Comparison of ENCODE assay signal across 16 cellular contexts in genomic region chr22:20610757-20611156, GRCh38.
DNase-seq lines count a peak whose midpoint lies in the region; ATAC-seq, FAIRE-seq and TF ChIP-seq lines count a peak whose summit lies in the region.
"Had no signal": no experiment of that assay in that cellular context is flagged by ENCODE, and none has a peak within 500 bp of the region (broad histone marks: within the 10 kb centered on the region; RNA-seq: fewer than 3 reads in every experiment).

No MANE protein-coding gene starts in this region.

- H3K27ac Mint-ChIP-seq in astrocyte (ENCODE audit: unreplicated experiment) (peak overlapping the region; percentile 30), natural killer cell (peak overlapping the region; percentile 81 to 92), T-cell (no peak overlapping the region)
- H3K27ac Mint-ChIP-seq in stimulated activated effector memory CD8-positive, alpha-beta T cell treated with anti-CD3 and anti-CD28 coated beads, Interleukin-12 subunit alpha, Interleukin-12 subunit beta, amount 100 ng/mL, for 72 hours = peak overlapping the region; percentile 76
- H3K27ac Mint-ChIP-seq: B cell; CD4-positive, alpha-beta T cell had no signal

- FAIRE-seq in astrocyte (lab: Jason Lieb, UNC) = no peak
- FAIRE-seq: D721Med had no signal

- intact Hi-C loops in natural killer cell (cut with micrococcal nuclease) = no loop called here

- H3K36me3 Mint-ChIP-seq in astrocyte (ENCODE audit: low read depth, unreplicated experiment) (no peaks in the 10 kb centered on the region), natural killer cell (no peaks in the 10 kb centered on the region), T-cell (no peaks in the 10 kb centered on the region)
- no peaks in the 10 kb centered on the region for H3K36me3 Mint-ChIP-seq in stimulated activated effector memory CD8-positive, alpha-beta T cell treated with anti-CD3 and anti-CD28 coated beads, Interleukin-12 subunit alpha, Interleukin-12 subunit beta, amount 100 ng/mL, for 72 hours

- H3K4me2 ChIP-seq in BLaER1 treated with 17β-estradiol and CSF1 and Interleukin-3, amounts not matched to agents 10 nM and 100 nM = peak overlapping the region in 8 of 11 experiments; percentile 70 to 89 (median 78); a peak in 15 of 22 replicates
- no peak overlapping the region for H3K4me2 ChIP-seq in astrocyte (ENCODE audit: low read length)

- H3K27ac ChIP-seq in BLaER1 treated with 17β-estradiol and CSF1 and Interleukin-3, amounts not matched to agents 10 nM and 100 nM = no peak overlapping the region
- H3K27ac ChIP-seq in astrocyte (ENCODE audit: low read depth, low read length) = no peak overlapping the region
- H3K27ac ChIP-seq: C4-2B had no signal

- no peak overlapping the region for H3K4me3 Mint-ChIP-seq in astrocyte (ENCODE audit: unreplicated experiment)
- peak overlapping the region; percentile 79 for H3K4me3 Mint-ChIP-seq in natural killer cell
- no peak overlapping the region for H3K4me3 Mint-ChIP-seq in stimulated activated effector memory CD8-positive, alpha-beta T cell treated with anti-CD3 and anti-CD28 coated beads, Interleukin-12 subunit alpha, Interleukin-12 subunit beta, amount 100 ng/mL, for 72 hours
- H3K4me3 Mint-ChIP-seq in T-cell = no peak overlapping the region
- H3K4me3 Mint-ChIP-seq: B cell; CD4-positive, alpha-beta T cell had no signal

- H3K36me3 ChIP-seq in BLaER1 treated with 17β-estradiol and CSF1 and Interleukin-3, amounts not matched to agents 10 nM and 100 nM = no peaks in the 10 kb centered on the region
- H3K36me3 ChIP-seq in astrocyte (ENCODE audit: insufficient read depth, low read length) = no peaks in the 10 kb centered on the region
- H3K36me3 ChIP-seq: HAP-1 had no signal

- TF ChIP-seq CTCF in astrocyte (IDR thresholded peaks at IDR 0.05; ENCODE audit: insufficient read depth, low read depth, low read length) = no peak
- TF ChIP-seq CTCF in natural killer cell (IDR thresholded peaks at IDR 0.05) = no peak

- H3K27me3 Mint-ChIP-seq in astrocyte (ENCODE audit: low read depth, unreplicated experiment) = peaks cover 40% of the 10 kb centered on the region
- H3K27me3 Mint-ChIP-seq in natural killer cell (ENCODE audit: low read depth in 2 of 2) = no peaks in the 10 kb centered on the region
- no peaks in the 10 kb centered on the region for H3K27me3 Mint-ChIP-seq in T-cell
- H3K27me3 Mint-ChIP-seq: B cell; CD4-positive, alpha-beta T cell had no signal

- H3K9me3 Mint-ChIP-seq in astrocyte (ENCODE audit: unreplicated experiment) (no peaks in the 10 kb centered on the region), natural killer cell (no peaks in the 10 kb centered on the region), T-cell (no peaks in the 10 kb centered on the region)
- no peaks in the 10 kb centered on the region for H3K9me3 Mint-ChIP-seq in stimulated activated effector memory CD8-positive, alpha-beta T cell treated with anti-CD3 and anti-CD28 coated beads, Interleukin-12 subunit alpha, Interleukin-12 subunit beta, amount 100 ng/mL, for 72 hours
- H3K9me3 Mint-ChIP-seq: CD4-positive, alpha-beta T cell had no signal

- H3K9ac ChIP-seq in BLaER1 treated with 17β-estradiol and CSF1 and Interleukin-3, amounts not matched to agents 10 nM and 100 nM = peak overlapping the region in 1 of 11 experiments; percentile 37; a peak in 1 of 22 replicates
- H3K9ac ChIP-seq in astrocyte (ENCODE audit: low read length) = no peak overlapping the region

- CTCF ChIA-PET in T-cell (lab: Charles Lee) = no interaction called here

- DNase-seq in astrocyte (ENCODE audit: low read depth) (no peak), natural killer cell (no peak), DMS53 (lab: John Stamatoyannopoulos, UW) (no peak), T-cell (no peak)
- no peak for DNase-seq in stimulated activated effector memory CD8-positive, alpha-beta T cell treated with anti-CD3 and anti-CD28 coated beads, Interleukin-12 subunit alpha, Interleukin-12 subunit beta, amount 100 ng/mL, for 72 hours (ENCODE audit: low spot score in 2 of 2)
- DNase-seq: Caco-2; CD4-positive, alpha-beta T cell; DMS79; GDM1; GOT3 had no signal

- H2AFZ ChIP-seq in astrocyte (ENCODE audit: low read depth, low read length) = no peak overlapping the region

- H3K4me3 ChIP-seq in BLaER1 treated with 17β-estradiol and CSF1 and Interleukin-3, amounts not matched to agents 10 nM and 100 nM = no peak overlapping the region
- H3K4me3 ChIP-seq in astrocyte (ENCODE audit: insufficient read depth, low read depth, low read length) = no peak overlapping the region
- H3K4me3 ChIP-seq: HAP-1 had no signal

- ATAC-seq in natural killer cell (no peak), GM18520 (IDR thresholded peaks at IDR 0.05; ENCODE audit: unreplicated experiment) (no peak), T-cell (replicated peaks in 1 of 4) (no peak)
- no peak for ATAC-seq in stimulated activated effector memory CD8-positive, alpha-beta T cell treated with anti-CD3 and anti-CD28 coated beads, Interleukin-12 subunit alpha, Interleukin-12 subunit beta, amount 100 ng/mL, for 72 hours

- no peaks in the 10 kb centered on the region for H3K9me3 ChIP-seq in BLaER1 treated with 17β-estradiol and CSF1 and Interleukin-3, amounts not matched to agents 10 nM and 100 nM (replicated peaks in 1 of 11)
- H3K9me3 ChIP-seq in astrocyte (ENCODE audit: insufficient read depth, low read depth, low read length) = no peaks in the 10 kb centered on the region
- H3K9me3 ChIP-seq: Caco-2, HAP-1 had no signal

- POLR2A ChIA-PET in T-cell (lab: Charles Lee) = no interaction called here

- peaks cover 14 to 70% (median 53%) of the 10 kb centered on the region in 10 experiments for H3K4me1 ChIP-seq in BLaER1 treated with 17β-estradiol and CSF1 and Interleukin-3, amounts not matched to agents 10 nM and 100 nM
- H3K4me1 ChIP-seq in astrocyte (ENCODE audit: insufficient read depth, low read length) = no peaks in the 10 kb centered on the region
- H3K4me1 ChIP-seq: HAP-1 had no signal

- no peaks in the 10 kb centered on the region for H3K79me2 ChIP-seq in astrocyte (ENCODE audit: insufficient read depth, low read length)

- H4K20me1 ChIP-seq in BLaER1 treated with 17β-estradiol and CSF1 and Interleukin-3, amounts not matched to agents 10 nM and 100 nM = peaks cover 0 to 12% (median 0%) of the 10 kb centered on the region in 11 experiments; a peak in 1 of 22 replicates
- no peaks in the 10 kb centered on the region for H4K20me1 ChIP-seq in astrocyte (ENCODE audit: insufficient read depth, low read length)

- H3K27me3 ChIP-seq in BLaER1 treated with 17β-estradiol and CSF1 and Interleukin-3, amounts not matched to agents 10 nM and 100 nM = peaks cover 0 to 13% (median 0%) of the 10 kb centered on the region in 11 experiments; a peak in 3 of 22 replicates
- H3K27me3 ChIP-seq in astrocyte (ENCODE audit: insufficient read depth, low read length) = peaks cover 7% of the 10 kb centered on the region

- H3K4me1 Mint-ChIP-seq in astrocyte (ENCODE audit: low read depth, unreplicated experiment) (peaks cover 10% of the 10 kb centered on the region), natural killer cell (peaks cover 43 to 62% of the 10 kb centered on the region in 2 donors), T-cell (peaks cover 10 to 13% (median 10%) of the 10 kb centered on the region in 3 donors)
- H3K4me1 Mint-ChIP-seq in stimulated activated effector memory CD8-positive, alpha-beta T cell treated with anti-CD3 and anti-CD28 coated beads, Interleukin-12 subunit alpha, Interleukin-12 subunit beta, amount 100 ng/mL, for 72 hours = peaks cover 34% of the 10 kb centered on the region

Comparison
In these comparisons a context has a peak if more than half of its experiments do, and no peak if none do; other contexts are left out.
1. H3K27ac Mint-ChIP-seq: peak in astrocyte (single experiment), natural killer cell (2 of 2) and stimulated activated effector memory CD8-positive, alpha-beta T cell treated with anti-CD3 and anti-CD28 coated beads, Interleukin-12 subunit alpha, Interleukin-12 subunit beta, amount 100 ng/mL, for 72 hours (single experiment); none in T-cell (0 of 2).